In genomic region chr11:61962213-61963015, GRCh38 we compare ENCODE assay signal across 8 cellular contexts. TPM values are rescaled to one million over a fixed set of nuclear protein-coding genes. Genes with fewer than 3 reads are reported as not detected.
DNase-seq lines count a peak whose midpoint lies in the region; FAIRE-seq and TF ChIP-seq lines count a peak whose summit lies in the region.
"Had no signal": no experiment of that assay in that cellular context is flagged by ENCODE, and none has a peak within 500 bp of the region (broad histone marks: within the 10 kb centered on the region; RNA-seq: fewer than 3 reads in every experiment).

No MANE protein-coding gene starts in this region.

- H2BK20ac ChIP-seq in H1 (ENCODE audit: low read length), result no peak overlapping the region

- POLR2A ChIA-PET in H1 (lab: Charles Lee; ENCODE audit: partially characterized antibody), result interaction anchor here (1.0 to 25.7 kb wide), 15 partner anchors 3 to 146 kb away, joined by 3 to 458 read pairs (median 4); partner anchors contain the start of genes BEST1 and FTH1

- no peak overlapping the region for H4K91ac ChIP-seq in H1 (replicated peaks; ENCODE audit: insufficient read length, low read length)

- H4K8ac ChIP-seq in H1 (ENCODE audit: extremely low read depth, insufficient read depth, low read length), result no peak overlapping the region

- TF ChIP-seq CTCF in OCI-LY3 (IDR thresholded peaks at IDR 0.05; ENCODE audit: low read depth, low read length) (no peak), H1 (IDR thresholded peaks at IDR 0.05; ENCODE audit: control extremely low read depth in 1 of 3, insufficient read depth in 1 of 3, low read depth in 1 of 3, low read length in 3 of 3) (no peak), sigmoid colon (IDR thresholded peaks at IDR 0.05) (no peak)

- H3K56ac ChIP-seq in H1 (replicated peaks; ENCODE audit: insufficient read length, low read depth, low read length), result no peak overlapping the region

- H3K9me3 Mint-ChIP-seq in activated CD4-positive, alpha-beta T cell treated with anti-CD3 and anti-CD28 coated beads, Interleukin-2, amount 10 ng/mL, durations not matched to agents 24 days and 14 days, result no peaks in the 10 kb centered on the region

- H3K27me3 ChIP-seq in OCI-LY3 (ENCODE audit: low read depth, low read length), result no peaks in the 10 kb centered on the region
- no peaks in the 10 kb centered on the region for H3K27me3 ChIP-seq in H1 (replicated peaks in 1 of 4; ENCODE audit: control insufficient read depth in 3 of 4, extremely low read depth in 1 of 4, insufficient read depth in 3 of 4, low read length in 3 of 4)
- H3K27me3 ChIP-seq in sigmoid colon, result no peaks in the 10 kb centered on the region
- H3K27me3 ChIP-seq: MG63 had no signal

- H3K4me1 ChIP-seq in OCI-LY3 (ENCODE audit: low read length) (peaks cover 37% of the 10 kb centered on the region), H1 (replicated peaks in 1 of 4; ENCODE audit: control insufficient read depth in 3 of 4, insufficient read depth in 4 of 4, low read length in 3 of 4) (no peaks in the 10 kb centered on the region), sigmoid colon (peaks cover 0 to 57% (median 48%) of the 10 kb centered on the region in 4 donors)

- peak in 1 of 2 experiments; percentile 53; a peak in 1 of 3 replicates for TF ChIP-seq POLR2A in H1 (IDR thresholded peaks at IDR 0.05; ENCODE audit: control extremely low read depth in 1 of 2, low read depth in 2 of 2, low read length in 2 of 2)
- no peak for TF ChIP-seq POLR2A in sigmoid colon (IDR thresholded peaks at IDR 0.05)

- CTCF ChIA-PET in H1 (lab: Charles Lee; ENCODE audit: partially characterized antibody), result interaction anchor here (0.6 to 6.0 kb wide), 11 partner anchors 16 to 165 kb away, joined by 3 to 38 read pairs (median 4); no protein-coding TSS in a partner anchor

- H3K4me1 Mint-ChIP-seq in activated CD4-positive, alpha-beta T cell treated with anti-CD3 and anti-CD28 coated beads, Interleukin-2, amount 10 ng/mL, durations not matched to agents 24 days and 14 days, result peaks cover 30% of the 10 kb centered on the region

- no peak overlapping the region for H2BK120ac ChIP-seq in H1 (replicated peaks; ENCODE audit: low read depth, low read length)

- H2BK15ac ChIP-seq in H1 (ENCODE audit: low read length), result no peak overlapping the region

- intact Hi-C loops in sigmoid colon (cut with DNase I), result no loop called here
- intact Hi-C loops in activated CD4-positive, alpha-beta T cell treated with anti-CD3 and anti-CD28 coated beads, Interleukin-2, amount 10 ng/mL, durations not matched to agents 24 days and 14 days (cut with micrococcal nuclease), result no loop called here

- H3K27ac ChIP-seq in OCI-LY3 (ENCODE audit: low read length) (peak overlapping the region; percentile 71), H1 (ENCODE audit: low read depth, low read length) (no peak overlapping the region), sigmoid colon (peak overlapping the region; percentile 99 to 100 (median 100))

- H3K4me2 ChIP-seq in OCI-LY3 (ENCODE audit: low read length) (peak overlapping the region; percentile 52; the same call in 1 of the 2 replicates), H1 (ENCODE audit: insufficient read depth in 1 of 2, low read depth in 2 of 2, low read length in 2 of 2) (no peak overlapping the region)

- no peak overlapping the region for H3K4me3 ChIP-seq in OCI-LY3 (ENCODE audit: low read length)
- H3K4me3 ChIP-seq in H1 (ENCODE audit: extremely low read depth in 1 of 4, insufficient read depth in 2 of 4, low read depth in 3 of 4, low read length in 4 of 4), result no peak overlapping the region
- no peak overlapping the region for H3K4me3 ChIP-seq in sigmoid colon
- H3K4me3 ChIP-seq: MG63 had no signal

- H4K5ac ChIP-seq in H1 (ENCODE audit: insufficient read length, low read depth, low read length), result no peak overlapping the region

- H3K79me2 ChIP-seq in OCI-LY3 (ENCODE audit: low read length) (peaks cover 27% of the 10 kb centered on the region), H1 (ENCODE audit: control insufficient read depth in 1 of 2, insufficient read depth in 2 of 2, low read length in 2 of 2) (peaks cover 14 to 24% of the 10 kb centered on the region in 2 experiments)

- WGBS in H1 (ENCODE audit: extremely low coverage in 1 of 2, insufficient coverage in 1 of 2, insufficient read length in 1 of 2, insufficient replicate concordance in 2 of 2, low coverage in 1 of 2, low lambda C conversion rate in 2 of 2, missing lambda C conversion rate in 1 of 2), 2 experiments, result 86% methylated on average over 12 of the region's 12 CpGs; no CpG with 5 or more reads in 1 of the 2 experiments
- 85 to 90% methylated on average over 12 of the region's 12 CpGs for WGBS in sigmoid colon, 2 donors

- no peak overlapping the region for H3K4me3 Mint-ChIP-seq in activated CD4-positive, alpha-beta T cell treated with anti-CD3 and anti-CD28 coated beads, Interleukin-2, amount 10 ng/mL, durations not matched to agents 24 days and 14 days

- no peak for DNase-seq in H1 (ENCODE audit: low read depth in 1 of 2, low spot score in 2 of 2)
- DNase-seq in sigmoid colon, result no peak
- DNase-seq in NCI-H69 (lab: John Stamatoyannopoulos, UW), result no peak
- no peak for DNase-seq in activated CD4-positive, alpha-beta T cell treated with anti-CD3 and anti-CD28 coated beads, Interleukin-2, amount 10 ng/mL, durations not matched to agents 24 days and 14 days
- DNase-seq in NCI-H1694 (lab: John Stamatoyannopoulos, UW), result no peak
- DNase-seq: MG63 had no signal

- no peaks in the 10 kb centered on the region for H3K27me3 Mint-ChIP-seq in activated CD4-positive, alpha-beta T cell treated with anti-CD3 and anti-CD28 coated beads, Interleukin-2, amount 10 ng/mL, durations not matched to agents 24 days and 14 days

- H3K36me3 Mint-ChIP-seq in activated CD4-positive, alpha-beta T cell treated with anti-CD3 and anti-CD28 coated beads, Interleukin-2, amount 10 ng/mL, durations not matched to agents 24 days and 14 days (ENCODE audit: low read depth), result peaks cover 43% of the 10 kb centered on the region

- no peak for FAIRE-seq in H1 (lab: Jason Lieb, UNC)

- no peak for TF ChIP-seq RAD21 in H1 (IDR thresholded peaks at IDR 0.05 in 1 of 2, conservative IDR thresholded peaks at IDR 0.05 in 1 of 2; ENCODE audit: low read depth in 2 of 2, low read length in 2 of 2)

- no peak overlapping the region for H2BK12ac ChIP-seq in H1 (ENCODE audit: low read depth, low read length)

- H2AK5ac ChIP-seq in H1 (ENCODE audit: low read depth, low read length), result peak overlapping the region; percentile 84; the same call in 1 of the 2 replicates

- H4K20me1 ChIP-seq in OCI-LY3 (ENCODE audit: insufficient read depth, low read length) (peaks cover 33% of the 10 kb centered on the region), H1 (replicated peaks in 1 of 2; ENCODE audit: control insufficient read depth in 1 of 2, insufficient read depth in 2 of 2, low read length in 2 of 2) (peaks cover 10 to 21% of the 10 kb centered on the region in 2 experiments)

- peaks cover 2% of the 10 kb centered on the region; the same call in 1 of the 2 replicates for H3K23me2 ChIP-seq in H1 (ENCODE audit: low read depth, low read length)

- H3K9me3 ChIP-seq in OCI-LY3 (ENCODE audit: insufficient read depth, low read length), result no peaks in the 10 kb centered on the region
- H3K9me3 ChIP-seq in H1 (ENCODE audit: insufficient read depth in 2 of 2, low read depth in 1 of 2, low read length in 1 of 2), result no peaks in the 10 kb centered on the region
- H3K9me3 ChIP-seq in sigmoid colon, result no peaks in the 10 kb centered on the region
- H3K9me3 ChIP-seq: MG63 had no signal

- no peak overlapping the region for H3K27ac Mint-ChIP-seq in activated CD4-positive, alpha-beta T cell treated with anti-CD3 and anti-CD28 coated beads, Interleukin-2, amount 10 ng/mL, durations not matched to agents 24 days and 14 days

- no peak overlapping the region for H3K14ac ChIP-seq in H1 (ENCODE audit: insufficient read length)

- peaks cover 35% of the 10 kb centered on the region for H3K36me3 ChIP-seq in OCI-LY3 (replicated peaks; ENCODE audit: low read depth, low read length)
- H3K36me3 ChIP-seq in H1 (ENCODE audit: control insufficient read depth in 2 of 4, insufficient read depth in 4 of 4, low read length in 3 of 4), result peaks cover 14 to 29% (median 28%) of the 10 kb centered on the region in 4 experiments; a peak in 7 of 8 replicates
- peaks cover 15 to 50% (median 23%) of the 10 kb centered on the region in 4 donors for H3K36me3 ChIP-seq in sigmoid colon

- no peak overlapping the region for H3K9ac ChIP-seq in OCI-LY3 (ENCODE audit: low read length)
- no peak overlapping the region for H3K9ac ChIP-seq in H1 (replicated peaks in 1 of 4; ENCODE audit: extremely low read depth in 1 of 4, low read depth in 3 of 4, low read length in 3 of 4)

- H3K23ac ChIP-seq in H1 (ENCODE audit: insufficient read length), result no peak overlapping the region

- H3K79me1 ChIP-seq in H1 (ENCODE audit: low read depth, low read length), result peaks cover 2% of the 10 kb centered on the region

- no peak overlapping the region for H3K18ac ChIP-seq in H1 (ENCODE audit: extremely low read depth, low read length)

- H3K4ac ChIP-seq in H1 (replicated peaks; ENCODE audit: insufficient read length, low read depth, low read length), result no peak overlapping the region

- peak overlapping the region; percentile 13; the same call in 1 of the 2 replicates for H2BK5ac ChIP-seq in H1 (ENCODE audit: low read depth, low read length)

- H2AFZ ChIP-seq in OCI-LY3 (ENCODE audit: low read depth, low read length), result no peak overlapping the region
- H2AFZ ChIP-seq in H1 (ENCODE audit: low read length), result no peak overlapping the region

- TF ChIP-seq EP300 in H1 (IDR thresholded peaks at IDR 0.05; ENCODE audit: borderline replicate concordance in 1 of 2, low read depth in 2 of 2, low read length in 2 of 2), result no peak
- TF ChIP-seq EP300 in sigmoid colon (IDR thresholded peaks at IDR 0.05), result no peak

RNA-seq across cellular contexts. Expression of gene FTH1, which starts 5.0 kb away (rescaled TPM):
- 1,461 and 1,535 TPM in 2 replicates for total RNA-seq in H1 (2021; fragmentation: NEBNext Ultra II Directional; extraction: Animal tissue kit (Norgen Biotek cat#: 25700))
- polyA plus RNA-seq in H1 (2011; rRNA removed) (895 and 1,153 TPM in 2 replicates), sigmoid colon (over 10,000 TPM in 2 of 3 donors, 1,000 to 10,000 TPM in 1; 6,007 to 20,022 (median 13,142) TPM)
- polyA plus RNA-seq in H1 (2011; cell fraction: cytosol; rRNA removed), result 859 TPM
- 858 TPM for polyA plus RNA-seq in H1 (2011; cell fraction: nucleus; rRNA removed)
- 2,371 to 2,868 TPM (median 2,459 TPM) in 4 replicates for polyA plus RNA-seq in H1 (2012, experiment 1 of 2)
- polyA plus RNA-seq in H1 (2012, experiment 2 of 2), result 3,437 TPM
- 1,345 TPM for polyA plus RNA-seq in H1 (2013, experiment 1 of 2)
- 1,427 TPM for polyA plus RNA-seq in H1 (2013, experiment 2 of 2)
- 388 and 391 TPM in 2 replicates for polyA minus RNA-seq in H1 (2011; rRNA and poly(A)+ RNA removed)
- 705 TPM for polyA minus RNA-seq in H1 (2011; cell fraction: cytosol; rRNA and poly(A)+ RNA removed)
- polyA minus RNA-seq in H1 (2011; cell fraction: nucleus; rRNA and poly(A)+ RNA removed), result 403 TPM
- total RNA-seq in sigmoid colon, result 1,000 to 10,000 TPM; 1,709 to 2,375 (median 1,954) TPM
- 500 and 515 TPM in 2 replicates for total RNA-seq in activated CD4-positive, alpha-beta T cell treated with anti-CD3 and anti-CD28 coated beads, Interleukin-2, amount 10 ng/mL, durations not matched to agents 24 days and 14 days

RNA-seq across cellular contexts. Expression of gene BEST1, which starts 12.3 kb away (rescaled TPM):
- total RNA-seq in H1 (2021; fragmentation: NEBNext Ultra II Directional; extraction: Animal tissue kit (Norgen Biotek cat#: 25700)), result 0.22 and 0.23 TPM in 2 replicates
- 0.62 and 1.4 TPM in 2 replicates for polyA plus RNA-seq in H1 (2011; rRNA removed)
- polyA plus RNA-seq in H1 (2011; cell fraction: cytosol; rRNA removed), result 1.7 TPM
- polyA plus RNA-seq in H1 (2011; cell fraction: nucleus; rRNA removed), result 3.9 TPM
- polyA plus RNA-seq in H1 (2012, experiment 1 of 2), result 0.43 to 0.91 TPM (median 0.72 TPM) in 4 replicates
- 1.0 TPM for polyA plus RNA-seq in H1 (2012, experiment 2 of 2)
- polyA plus RNA-seq in H1 (2013, experiment 1 of 2), result 0.08 TPM
- 0.09 TPM for polyA plus RNA-seq in H1 (2013, experiment 2 of 2)
- 0.95 and 1.1 TPM in 2 replicates for polyA minus RNA-seq in H1 (2011; rRNA and poly(A)+ RNA removed)
- polyA minus RNA-seq in H1 (2011; cell fraction: cytosol; rRNA and poly(A)+ RNA removed), result 0.81 TPM
- 2.9 TPM for polyA minus RNA-seq in H1 (2011; cell fraction: nucleus; rRNA and poly(A)+ RNA removed)
- total RNA-seq in sigmoid colon, result 1 to 10 TPM in 3 of 4 donors, under 1 TPM in 1; 0.83 to 5.3 (median 3.3) TPM
- polyA plus RNA-seq in sigmoid colon, result 1 to 10 TPM; 3.2 to 9.6 (median 7.6) TPM
- total RNA-seq in activated CD4-positive, alpha-beta T cell treated with anti-CD3 and anti-CD28 coated beads, Interleukin-2, amount 10 ng/mL, durations not matched to agents 24 days and 14 days, result 0.07 TPM in 1 of 2 replicates, not detected in the other
- total RNA-seq: activated CD8-positive, alpha-beta memory T cell treated with anti-CD3 and anti-CD28 coated beads for 36 hours had no signal

RNA-seq across cellular contexts. Expression of gene RAB3IL1, which starts 45.0 kb away (rescaled TPM):
- total RNA-seq in H1 (2021; fragmentation: NEBNext Ultra II Directional; extraction: Animal tissue kit (Norgen Biotek cat#: 25700)), result 5.7 and 6.8 TPM in 2 replicates
- 7.9 and 10.8 TPM in 2 replicates for polyA plus RNA-seq in H1 (2011; rRNA removed)
- 7.0 TPM for polyA plus RNA-seq in H1 (2011; cell fraction: cytosol; rRNA removed)
- polyA plus RNA-seq in H1 (2011; cell fraction: nucleus; rRNA removed), result 9.4 TPM
- polyA plus RNA-seq in H1 (2012, experiment 1 of 2), result 5.8 to 13.8 TPM (median 7.0 TPM) in 4 replicates
- polyA plus RNA-seq in H1 (2012, experiment 2 of 2), result 62.0 TPM
- polyA plus RNA-seq in H1 (2013, experiment 1 of 2), result 4.5 TPM
- 6.3 TPM for polyA plus RNA-seq in H1 (2013, experiment 2 of 2)
- 3.0 and 3.2 TPM in 2 replicates for polyA minus RNA-seq in H1 (2011; rRNA and poly(A)+ RNA removed)
- 6.1 TPM for polyA minus RNA-seq in H1 (2011; cell fraction: cytosol; rRNA and poly(A)+ RNA removed)
- polyA minus RNA-seq in H1 (2011; cell fraction: nucleus; rRNA and poly(A)+ RNA removed), result 4.5 TPM
- 10 to 100 TPM; 12.1 to 23.7 (median 19.6) TPM for total RNA-seq in sigmoid colon
- 10 to 100 TPM in 1 of 3 donors, 1 to 10 TPM in 2; 5.1 to 21.6 (median 7.0) TPM for polyA plus RNA-seq in sigmoid colon
- total RNA-seq in activated CD4-positive, alpha-beta T cell treated with anti-CD3 and anti-CD28 coated beads, Interleukin-2, amount 10 ng/mL, durations not matched to agents 24 days and 14 days, result 0.12 and 0.26 TPM in 2 replicates
- total RNA-seq: activated CD8-positive, alpha-beta memory T cell treated with anti-CD3 and anti-CD28 coated beads for 36 hours had no signal
